1 cellular context compared by ENCODE assay signal in genomic region chr3:169053427-169053826, GRCh38.
TF ChIP-seq lines count a peak whose summit lies in the region.

No MANE protein-coding gene starts in this region.

TF ChIP-seq in GM23338, 12 proteins besides CTCF, POLR2A, EP300 and RAD21 (continued from another document):
- no peak for TF ChIP-seq ZNF462 (CRISPR knock-in tag; IDR thresholded peaks at IDR 0.05)
- TF ChIP-seq ETS1 (IDR thresholded peaks at IDR 0.05) = no peak
- no peak for TF ChIP-seq EZH2phosphoT487 (IDR thresholded peaks at IDR 0.05; ENCODE audit: unreplicated experiment)
